Comparison of ENCODE assay signal across 8 cellular contexts in genomic region chr2:216082388-216082733, GRCh38. TPM values are rescaled to one million over a fixed set of nuclear protein-coding genes. Genes with fewer than 3 reads are reported as not detected.
DNase-seq lines count a peak whose midpoint lies in the region; ATAC-seq and TF ChIP-seq lines count a peak whose summit lies in the region.

No MANE protein-coding gene starts in this region.

- WGBS in thymus = 67% methylated on average over 7 of the region's 7 CpGs
- 36 to 43% methylated on average over 6 to 7 of the region's 7 CpGs for WGBS in testis, 2 donors

- no peak for TF ChIP-seq POLR2A in testis (IDR thresholded peaks at IDR 0.05)

- H3K27me3 ChIP-seq in left ventricle myocardium inferior (ENCODE audit: low read depth) (no peaks in the 10 kb centered on the region), thymus (ENCODE audit: control insufficient read depth, insufficient read depth) (no peaks in the 10 kb centered on the region), testis (no peaks in the 10 kb centered on the region)

- intact Hi-C loops in left ventricle myocardium inferior (cut with micrococcal nuclease) (no loop called here), Right ventricle myocardium inferior (cut with DNase I) (no loop called here), testis (cut with DNase I; ENCODE audit: low total_unique reads) (no loop called here)
- intact Hi-C loops in activated T-helper 2 cell treated with anti-CD3 and anti-CD28 coated beads, Interferon-gamma antibody, Interleukin-2, Interleukin-4, amounts not matched to agents 10 μg/mL and 5 μg/mL and 100 μg/mL, durations not matched to agents 14 hours and 24 hours and 36 hours (cut with micrococcal nuclease) = loop anchor here (5.0 to 10.0 kb wide), 2 partner anchors 40 to 48 kb away; no protein-coding TSS in a partner anchor

- H3K4me1 ChIP-seq in left ventricle myocardium inferior (peaks cover 19% of the 10 kb centered on the region), thymus (ENCODE audit: control insufficient read depth, insufficient read depth, low read length) (peaks cover 26% of the 10 kb centered on the region), testis (no peaks in the 10 kb centered on the region)

- H3K36me3 ChIP-seq in left ventricle myocardium inferior = no peaks in the 10 kb centered on the region
- H3K36me3 ChIP-seq in thymus (ENCODE audit: control insufficient read depth, insufficient read depth) = no peaks in the 10 kb centered on the region
- no peaks in the 10 kb centered on the region for H3K36me3 ChIP-seq in testis (ENCODE audit: low read depth, missing control alignments)

- peak overlapping the region; percentile 92 for H3K4me3 Mint-ChIP-seq in activated T-helper 2 cell treated with anti-CD3 and anti-CD28 coated beads, Interferon-gamma antibody, Interleukin-2, Interleukin-4, amounts not matched to agents 10 μg/mL and 5 μg/mL and 100 μg/mL, durations not matched to agents 14 hours and 24 hours and 36 hours (ENCODE audit: low read depth)

- H3K4me3 ChIP-seq in left ventricle myocardium inferior (peak overlapping the region; percentile 75), thymus (ENCODE audit: low read length) (peak overlapping the region; percentile 59), testis (peak overlapping the region in 1 of 2 donors; percentile 72)

- H3K9me3 ChIP-seq in left ventricle myocardium inferior (replicated peaks) (no peaks in the 10 kb centered on the region), thymus (ENCODE audit: control insufficient read depth) (no peaks in the 10 kb centered on the region), testis (no peaks in the 10 kb centered on the region)

- peaks cover 12% of the 10 kb centered on the region for H3K36me3 Mint-ChIP-seq in activated T-helper 2 cell treated with anti-CD3 and anti-CD28 coated beads, Interferon-gamma antibody, Interleukin-2, Interleukin-4, amounts not matched to agents 10 μg/mL and 5 μg/mL and 100 μg/mL, durations not matched to agents 14 hours and 24 hours and 36 hours (ENCODE audit: low read depth)

- H3K27ac Mint-ChIP-seq in activated T-helper 2 cell treated with anti-CD3 and anti-CD28 coated beads, Interferon-gamma antibody, Interleukin-2, Interleukin-4, amounts not matched to agents 10 μg/mL and 5 μg/mL and 100 μg/mL, durations not matched to agents 14 hours and 24 hours and 36 hours = peak overlapping the region; percentile 81

- TF ChIP-seq CTCF in left ventricle myocardium inferior (IDR thresholded peaks at IDR 0.05; ENCODE audit: borderline replicate concordance) (no peak), testis (IDR thresholded peaks at IDR 0.05) (no peak)

- no peak for DNase-seq in left ventricle myocardium inferior
- DNase-seq in Right ventricle myocardium inferior (ENCODE audit: missing footprints) = no peak
- no peak for DNase-seq in activated T-helper 2 cell treated with anti-CD3 and anti-CD28 coated beads, Interferon-gamma antibody, Interleukin-2, Interleukin-4, amounts not matched to agents 10 μg/mL and 5 μg/mL and 100 μg/mL, durations not matched to agents 14 hours and 24 hours and 36 hours (ENCODE audit: low spot score)
- DNase-seq in left kidney (ENCODE audit: low read depth, low spot score) = peak; percentile 55
- no peak for DNase-seq in testis
- no peak for DNase-seq in DMS153 treated with DMSO at 0.1 percent for 48 hours (lab: John Stamatoyannopoulos, UW; ENCODE audit: unreplicated experiment)

- H3K27ac ChIP-seq in left ventricle myocardium inferior (replicated peaks) = no peak overlapping the region
- no peak overlapping the region for H3K27ac ChIP-seq in thymus (ENCODE audit: low read depth)
- H3K27ac ChIP-seq in testis = no peak overlapping the region

- H3K27me3 Mint-ChIP-seq in activated T-helper 2 cell treated with anti-CD3 and anti-CD28 coated beads, Interferon-gamma antibody, Interleukin-2, Interleukin-4, amounts not matched to agents 10 μg/mL and 5 μg/mL and 100 μg/mL, durations not matched to agents 14 hours and 24 hours and 36 hours (ENCODE audit: low read depth) = no peaks in the 10 kb centered on the region

- no peaks in the 10 kb centered on the region for H3K9me3 Mint-ChIP-seq in activated T-helper 2 cell treated with anti-CD3 and anti-CD28 coated beads, Interferon-gamma antibody, Interleukin-2, Interleukin-4, amounts not matched to agents 10 μg/mL and 5 μg/mL and 100 μg/mL, durations not matched to agents 14 hours and 24 hours and 36 hours

- ATAC-seq in Right ventricle myocardium inferior = no peak
- ATAC-seq in GM21529 (IDR thresholded peaks at IDR 0.05; ENCODE audit: unreplicated experiment) = no peak

- peaks cover 50% of the 10 kb centered on the region for H3K4me1 Mint-ChIP-seq in activated T-helper 2 cell treated with anti-CD3 and anti-CD28 coated beads, Interferon-gamma antibody, Interleukin-2, Interleukin-4, amounts not matched to agents 10 μg/mL and 5 μg/mL and 100 μg/mL, durations not matched to agents 14 hours and 24 hours and 36 hours (ENCODE audit: low read depth)

RNA-seq across cellular contexts. Expression of gene TMEM169, which starts 0.6 kb away (rescaled TPM):
- total RNA-seq in left ventricle myocardium inferior (0.25 TPM), Right ventricle myocardium inferior (0.24 TPM), testis (under 1 TPM; 0.31 to 0.37 TPM)
- total RNA-seq in activated T-helper 2 cell treated with anti-CD3 and anti-CD28 coated beads, Interferon-gamma antibody, Interleukin-2, Interleukin-4, amounts not matched to agents 10 μg/mL and 5 μg/mL and 100 μg/mL, durations not matched to agents 14 hours and 24 hours and 36 hours = 1.3 and 1.6 TPM in 2 replicates
- polyA plus RNA-seq in thymus (1.0 TPM), testis (ENCODE audit: insufficient read depth, low read depth, low replicate concordance) (1.0 TPM)

RNA-seq across cellular contexts. Expression of gene PECR, which starts 0.8 kb away (rescaled TPM):
- total RNA-seq in left ventricle myocardium inferior (4.0 TPM), Right ventricle myocardium inferior (7.4 TPM), testis (1 to 10 TPM; 3.0 to 4.0 TPM)
- total RNA-seq in activated T-helper 2 cell treated with anti-CD3 and anti-CD28 coated beads, Interferon-gamma antibody, Interleukin-2, Interleukin-4, amounts not matched to agents 10 μg/mL and 5 μg/mL and 100 μg/mL, durations not matched to agents 14 hours and 24 hours and 36 hours = 11.5 and 15.2 TPM in 2 replicates
- polyA plus RNA-seq in thymus (5.7 TPM), testis (ENCODE audit: insufficient read depth, low read depth, low replicate concordance) (3.0 TPM)

RNA-seq across cellular contexts. Expression of gene XRCC5, which starts 26.8 kb away (rescaled TPM):
- total RNA-seq in left ventricle myocardium inferior (110 TPM), Right ventricle myocardium inferior (113 TPM), testis (100 to 1,000 TPM; 132 to 133 TPM)
- 452 and 492 TPM in 2 replicates for total RNA-seq in activated T-helper 2 cell treated with anti-CD3 and anti-CD28 coated beads, Interferon-gamma antibody, Interleukin-2, Interleukin-4, amounts not matched to agents 10 μg/mL and 5 μg/mL and 100 μg/mL, durations not matched to agents 14 hours and 24 hours and 36 hours
- polyA plus RNA-seq in thymus (113 TPM), testis (ENCODE audit: insufficient read depth, low read depth, low replicate concordance) (145 TPM)
